Comparison of ENCODE assay signal across 19 cellular contexts in the genomic region with DNA sequence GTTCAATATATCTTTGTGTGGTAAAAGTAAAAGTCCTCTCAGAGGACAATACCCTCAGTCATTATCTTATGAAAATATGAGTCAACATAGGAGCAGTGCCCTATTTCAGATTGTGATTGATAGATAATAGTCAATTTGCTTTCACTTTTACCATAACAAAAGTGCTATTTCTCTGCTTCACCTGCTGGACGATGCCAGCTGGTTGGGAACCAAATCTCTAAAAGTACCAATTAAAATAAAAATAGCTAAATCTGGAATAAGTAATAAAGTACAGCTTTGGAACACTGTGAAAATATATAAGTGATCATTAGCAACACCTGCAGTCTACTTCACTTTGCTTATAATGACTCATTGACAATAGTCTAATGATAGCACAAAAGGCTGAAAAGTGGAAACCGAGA.
A peak's percentile ranks its signal among the peaks of the same experiment; 100 is the strongest.
DNase-seq lines count a peak whose midpoint lies in the region; ATAC-seq, FAIRE-seq and TF ChIP-seq lines count a peak whose summit lies in the region.
"Had no signal": no experiment of that assay in that cellular context is flagged by ENCODE, and none has a peak within 500 bp of the region (broad histone marks: within the 10 kb centered on the region; RNA-seq: fewer than 3 reads in every experiment).

No MANE protein-coding gene starts in this region.

- no peak for FAIRE-seq in H54 (lab: Jason Lieb, UNC)

- H3K4me3 ChIP-seq in coronary artery = no peak overlapping the region
- H3K4me3 ChIP-seq: GM23248 had no signal

- TF ChIP-seq POLR2A in H54 (IDR thresholded peaks at IDR 0.05; ENCODE audit: low read depth, low read length) = no peak

- DNase-seq in H54 (ENCODE audit: insufficient read length, low spot score) (no peak), coronary artery (ENCODE audit: low spot score) (no peak)
- DNase-seq: AML-193; Calu3; cerebellar nuclear complex; GDM1; GM23248; IMR-90; MV-4-11; NCI-H2171 treated with DMSO at 0.1 percent for 48 hours; NK-92 treated with Interleukin-12 subunit alpha and Interleukin-12 subunit beta, amount 100 ng/mL, for 24 hours; stimulated activated CD4-positive, alpha-beta T cell treated with anti-CD3 and anti-CD28 coated beads, Interleukin-4, amount 100 ng/mL, for 24 hours; WERI-Rb-1 had no signal

- TF ChIP-seq CTCF in coronary artery (IDR thresholded peaks at IDR 0.05) = no peak

- no peak overlapping the region for H3K27ac ChIP-seq in coronary artery
- H3K27ac ChIP-seq: GM23248, WERI-Rb-1 had no signal

- ATAC-seq in GM18861 (IDR thresholded peaks at IDR 0.05; ENCODE audit: unreplicated experiment) (peak; percentile 58), GM21423 (IDR thresholded peaks at IDR 0.05; ENCODE audit: unreplicated experiment) (peak; percentile 69), HG02943 (IDR thresholded peaks at IDR 0.05; ENCODE audit: low read depth, unreplicated experiment) (peak; percentile 58), HG03521 (IDR thresholded peaks at IDR 0.05; ENCODE audit: unreplicated experiment) (peak; percentile 60), GM21528 (IDR thresholded peaks at IDR 0.05; ENCODE audit: low FRiP score, unreplicated experiment) (no peak), GM21447 (IDR thresholded peaks at IDR 0.05; ENCODE audit: unreplicated experiment) (no peak)

Comparison
In these comparisons a context has a peak if more than half of its experiments do, and no peak if none do; other contexts are left out.
1. ATAC-seq: peak in GM18861 (single experiment), GM21423 (single experiment), HG02943 (single experiment) and HG03521 (single experiment); none in GM21528 (single experiment) and GM21447 (single experiment).